13 cellular contexts compared by ENCODE assay signal in genomic region chr11:6596237-6596877, GRCh38. TPM values are rescaled to one million over a fixed set of nuclear protein-coding genes. Genes with fewer than 3 reads are reported as not detected.
DNase-seq lines count a peak whose midpoint lies in the region; ATAC-seq, FAIRE-seq and TF ChIP-seq lines count a peak whose summit lies in the region.
"Had no signal": no experiment of that assay in that cellular context is flagged by ENCODE, and none has a peak within 500 bp of the region (broad histone marks: within the 10 kb centered on the region; RNA-seq: fewer than 3 reads in every experiment).

No MANE protein-coding gene starts in this region.

- FAIRE-seq in GM12892 (lab: Jason Lieb, UNC): peak; percentile 42

- H3K27me3 ChIP-seq in ascending aorta: no peaks in the 10 kb centered on the region
- H3K27me3 ChIP-seq in right cardiac atrium (ENCODE audit: control insufficient read depth, insufficient read depth): no peaks in the 10 kb centered on the region

- H3K9me3 ChIP-seq in ascending aorta: no peaks in the 10 kb centered on the region
- H3K9me3 ChIP-seq in right cardiac atrium (ENCODE audit: control insufficient read depth, low read length): no peaks in the 10 kb centered on the region

- DNase-seq in GM12892 (ENCODE audit: insufficient read length) (no peak), ascending aorta (ENCODE audit: low spot score in 2 of 2) (no peak), right cardiac atrium (no peak), sciatic nerve (ENCODE audit: low spot score) (no peak), HT-29 (ENCODE audit: low spot score) (no peak), NCI-H748 (lab: John Stamatoyannopoulos, UW; ENCODE audit: unreplicated experiment) (no peak), NCI-H1105 (lab: John Stamatoyannopoulos, UW) (no peak)
- DNase-seq: activated naive CD4-positive, alpha-beta T cell treated with anti-CD3 and anti-CD28 coated beads for 36 hours; central memory CD4-positive, alpha-beta T cell; DMS153; left colon; stimulated activated naive CD4-positive, alpha-beta T cell had no signal

- peak overlapping the region; percentile 4 to 18 for H3K27ac ChIP-seq in ascending aorta
- peak overlapping the region; percentile 70 for H3K27ac ChIP-seq in right cardiac atrium (ENCODE audit: low read length)

- peaks cover 30 to 70% of the 10 kb centered on the region in 2 donors for H3K36me3 ChIP-seq in ascending aorta

- no peak for TF ChIP-seq POLR2A in GM12892 (IDR thresholded peaks at IDR 0.05; ENCODE audit: low read depth, low read length)

- peak; percentile 20 to 68 for ATAC-seq in right cardiac atrium
- peak; percentile 85 for ATAC-seq in sciatic nerve
- ATAC-seq in HG03520 (IDR thresholded peaks at IDR 0.05; ENCODE audit: unreplicated experiment): no peak

- intact Hi-C loops in ascending aorta (cut with DNase I): no loop called here
- intact Hi-C loops in right cardiac atrium (cut with DNase I): no loop called here
- intact Hi-C loops in sciatic nerve (cut with DNase I): no loop called here

- no peak for TF ChIP-seq CTCF in ascending aorta (IDR thresholded peaks at IDR 0.05)

- WGBS in right cardiac atrium: 31% methylated on average over 5 of the region's 5 CpGs

- H3K4me1 ChIP-seq in ascending aorta (peaks cover 0 to 14% of the 10 kb centered on the region in 2 donors), right cardiac atrium (ENCODE audit: control insufficient read depth, insufficient read depth, low read length) (peaks cover 15% of the 10 kb centered on the region)

- H3K4me3 ChIP-seq in ascending aorta (no peak overlapping the region), right cardiac atrium (ENCODE audit: low read length) (no peak overlapping the region)

RNA-seq across cellular contexts. Expression of gene RRP8, which starts 7.1 kb away (rescaled TPM):
- polyA plus RNA-seq in GM12892 (2012; ENCODE audit: missing spikeins): 17.4 TPM
- total RNA-seq in ascending aorta (9.2 TPM), right cardiac atrium (10 to 100 TPM; 15.8 to 21.7 (median 18.7) TPM), sciatic nerve (20.9 TPM)
- polyA plus RNA-seq in right cardiac atrium: 18.2 TPM
- 21.4 TPM in 2 replicates for total RNA-seq in HT-29 (2014; rRNA removed; shearing (Covaris generic))

RNA-seq across cellular contexts. Expression of gene ILK, which starts 7.2 kb away (rescaled TPM):
- 72.8 TPM for polyA plus RNA-seq in GM12892 (2012; ENCODE audit: missing spikeins)
- 183 TPM for total RNA-seq in ascending aorta
- 100 to 1,000 TPM; 176 to 196 (median 192) TPM for total RNA-seq in right cardiac atrium
- 180 TPM for polyA plus RNA-seq in right cardiac atrium
- 208 TPM for total RNA-seq in sciatic nerve
- total RNA-seq in HT-29 (2014; rRNA removed; shearing (Covaris generic)): 150 and 151 TPM in 2 replicates

RNA-seq across cellular contexts. Expression of gene TAF10, which starts 15.7 kb away (rescaled TPM):
- polyA plus RNA-seq in GM12892 (2012; ENCODE audit: missing spikeins): 227 TPM
- total RNA-seq in ascending aorta (76.0 TPM), right cardiac atrium (100 to 1,000 TPM in 2 of 4 donors, 10 to 100 TPM in 2; 96.9 to 115 (median 99.1) TPM), sciatic nerve (79.4 TPM)
- 100 TPM for polyA plus RNA-seq in right cardiac atrium
- total RNA-seq in HT-29 (2014; rRNA removed; shearing (Covaris generic)): 189 and 243 TPM in 2 replicates

RNA-seq across cellular contexts. Expression of gene TPP1, which starts 22.9 kb away (rescaled TPM):
- polyA plus RNA-seq in GM12892 (2012; ENCODE audit: missing spikeins): 29.4 TPM
- total RNA-seq in ascending aorta (96.7 TPM), right cardiac atrium (10 to 100 TPM; 56.7 to 98.3 (median 78.2) TPM), sciatic nerve (100 TPM)
- 52.6 TPM for polyA plus RNA-seq in right cardiac atrium
- total RNA-seq in HT-29 (2014; rRNA removed; shearing (Covaris generic)): 40.7 and 52.3 TPM in 2 replicates

RNA-seq across cellular contexts. Expression of gene DCHS1, which starts 59.3 kb away (rescaled TPM):
- polyA plus RNA-seq in GM12892 (2012; ENCODE audit: missing spikeins): 0.34 TPM
- total RNA-seq in ascending aorta (58.0 TPM), right cardiac atrium (10 to 100 TPM; 12.4 to 19.2 (median 14.9) TPM), sciatic nerve (22.7 TPM)
- 6.4 TPM for polyA plus RNA-seq in right cardiac atrium
- total RNA-seq in HT-29 (2014; rRNA removed; shearing (Covaris generic)): 0.05 and 0.18 TPM in 2 replicates
